14 cellular contexts compared by ENCODE assay signal in genomic region chr3:123229145-123229544, GRCh38. TPM values are rescaled to one million over a fixed set of nuclear protein-coding genes. Genes with fewer than 3 reads are reported as not detected.
DNase-seq lines count a peak whose midpoint lies in the region; ATAC-seq lines count a peak whose summit lies in the region.
"Had no signal": no experiment of that assay in that cellular context is flagged by ENCODE, and none has a peak within 500 bp of the region (broad histone marks: within the 10 kb centered on the region; RNA-seq: fewer than 3 reads in every experiment).

No MANE protein-coding gene starts in this region.

- peaks cover 21% of the 10 kb centered on the region for H3K9me3 ChIP-seq in adipocyte (ENCODE audit: control insufficient read depth, low read length)

- no peaks in the 10 kb centered on the region for H3K27me3 ChIP-seq in adipocyte (replicated peaks; ENCODE audit: control insufficient read depth, insufficient read depth, low read length)
- H3K27me3 ChIP-seq: ascending aorta, tibial nerve had no signal

- DNase-seq in HCEC 1CT (peak; percentile 16), NAMALWA (ENCODE audit: low spot score) (peak; percentile 15), adipocyte (ENCODE audit: low read depth) (peak; percentile 4), lung microvascular endothelial cell (ENCODE audit: low read depth in 2 of 2) (peak; percentile 2 to 3), NCI-H1694 (lab: John Stamatoyannopoulos, UW) (no peak), NCI-H748 (lab: John Stamatoyannopoulos, UW; ENCODE audit: unreplicated experiment) (no peak)
- DNase-seq: activated CD8-positive, alpha-beta T cell treated with anti-CD3 and anti-CD28 coated beads for 36 hours; NCI-H1436 treated with DMSO at 0.1 percent for 48 hours; NCI-H510A treated with DMSO at 0.1 percent for 48 hours; right cardiac atrium; stimulated activated CD4-positive, alpha-beta T cell treated with anti-CD3 and anti-CD28 coated beads, Interleukin-2, amount 100 ng/mL, for 48 hours had no signal

- H3K9ac ChIP-seq in adipocyte (ENCODE audit: low read length): no peak overlapping the region

- no peak for ATAC-seq in HG03196 (IDR thresholded peaks at IDR 0.05; ENCODE audit: unreplicated experiment)
- ATAC-seq: activated CD8-positive, alpha-beta T cell treated with anti-CD3 and anti-CD28 coated beads for 36 hours; right cardiac atrium had no signal

- no peak overlapping the region for H3K4me3 ChIP-seq in adipocyte (ENCODE audit: low read length)
- H3K4me3 ChIP-seq: ascending aorta, tibial nerve had no signal

- H3K4me1 ChIP-seq in adipocyte (ENCODE audit: control insufficient read depth, insufficient read depth, low read length): no peaks in the 10 kb centered on the region
- H3K4me1 ChIP-seq: ascending aorta, tibial nerve had no signal

- H3K36me3 ChIP-seq in adipocyte (ENCODE audit: control insufficient read depth, insufficient read depth, low read length, severe bottlenecking): peaks cover 31% of the 10 kb centered on the region

RNA-seq across cellular contexts. Expression of gene SEC22A, which starts 27.4 kb away (rescaled TPM):
- 28.8 and 31.2 TPM in 2 replicates for total RNA-seq in lung microvascular endothelial cell

Comparison
In these comparisons a context has a peak if more than half of its experiments do, and no peak if none do; other contexts are left out.
1. DNase-seq: peak in HCEC 1CT (single experiment), NAMALWA (single experiment), adipocyte (single experiment) and lung microvascular endothelial cell (2 of 2); none in NCI-H1694 (single experiment) and NCI-H748 (single experiment).